In genomic region chr14:23299558-23299957, GRCh38 we compare ENCODE assay signal across 8 cellular contexts. TPM values are rescaled to one million over a fixed set of nuclear protein-coding genes. Genes with fewer than 3 reads are reported as not detected.
DNase-seq lines count a peak whose midpoint lies in the region; ATAC-seq and TF ChIP-seq lines count a peak whose summit lies in the region.

No MANE protein-coding gene starts in this region.

- no peak overlapping the region for H3K4me3 Mint-ChIP-seq in CD14-positive monocyte
- H3K4me3 Mint-ChIP-seq in activated CD8-positive, alpha-beta T cell treated with anti-CD3 and anti-CD28 coated beads for 36 hours = peak overlapping the region; percentile 92
- peak overlapping the region; percentile 67 for H3K4me3 Mint-ChIP-seq in glutamatergic neuron (ENCODE audit: unreplicated experiment)

- H3K36me3 Mint-ChIP-seq in CD14-positive monocyte (peaks cover 22 to 38% of the 10 kb centered on the region in 2 donors), glutamatergic neuron (ENCODE audit: unreplicated experiment) (peaks cover 9% of the 10 kb centered on the region)
- H3K36me3 Mint-ChIP-seq in activated CD8-positive, alpha-beta T cell treated with anti-CD3 and anti-CD28 coated beads for 36 hours (ENCODE audit: low read depth) = peaks cover 39% of the 10 kb centered on the region

- CTCF ChIA-PET in HEK293 (lab: Yijun Ruan, JAX) = interaction anchor here (0.8 to 3.3 kb wide), 4 partner anchors 30 to 178 kb away, joined by 4 to 11 read pairs (median 5); no protein-coding TSS in a partner anchor
- CTCF ChIA-PET in activated CD8-positive, alpha-beta T cell treated with anti-CD3 and anti-CD28 coated beads for 36 hours (lab: Charles Lee) = interaction anchor here (1.8 to 7.1 kb wide), 2 partner anchors 20 to 178 kb away, joined by 8 to 78 read pairs; partner anchors contain the start of gene PABPN1

- POLR2A ChIA-PET in HEK293 (lab: Yijun Ruan, JAX) = no interaction called here
- POLR2A ChIA-PET in activated CD8-positive, alpha-beta T cell treated with anti-CD3 and anti-CD28 coated beads for 36 hours (lab: Charles Lee) = interaction anchor here (4.5 kb wide), 1 partner anchor 10 kb away, joined by 23 read pairs; no protein-coding TSS in a partner anchor

- H3K27ac ChIP-seq in HEK293 (ENCODE audit: extremely low read depth, low read depth, low read length) (no peak overlapping the region), thoracic aorta (peak overlapping the region; percentile 10 to 98)

- H3K4me1 Mint-ChIP-seq in CD14-positive monocyte = peaks cover 37% of the 10 kb centered on the region
- H3K4me1 Mint-ChIP-seq in activated CD8-positive, alpha-beta T cell treated with anti-CD3 and anti-CD28 coated beads for 36 hours (ENCODE audit: low read depth) = peaks cover 28% of the 10 kb centered on the region
- H3K4me1 Mint-ChIP-seq in glutamatergic neuron (ENCODE audit: low read depth, unreplicated experiment) = peaks cover 5% of the 10 kb centered on the region

- peak overlapping the region in 6 of 7 donors; percentile 35 to 99 (median 76) for H3K27ac Mint-ChIP-seq in CD14-positive monocyte
- peak overlapping the region; percentile 55 for H3K27ac Mint-ChIP-seq in activated CD8-positive, alpha-beta T cell treated with anti-CD3 and anti-CD28 coated beads for 36 hours
- no peak overlapping the region for H3K27ac Mint-ChIP-seq in glutamatergic neuron (ENCODE audit: unreplicated experiment)

- no peaks in the 10 kb centered on the region for H3K27me3 ChIP-seq in thoracic aorta (replicated peaks; ENCODE audit: insufficient read depth)

- H3K27me3 Mint-ChIP-seq in CD14-positive monocyte (ENCODE audit: low read depth in 3 of 3) (no peaks in the 10 kb centered on the region), glutamatergic neuron (ENCODE audit: unreplicated experiment) (peaks cover 16% of the 10 kb centered on the region)
- no peaks in the 10 kb centered on the region for H3K27me3 Mint-ChIP-seq in activated CD8-positive, alpha-beta T cell treated with anti-CD3 and anti-CD28 coated beads for 36 hours

- ATAC-seq in activated CD8-positive, alpha-beta T cell treated with anti-CD3 and anti-CD28 coated beads for 36 hours = no peak
- ATAC-seq in thoracic aorta (ENCODE audit: insufficient number of reproducible peaks, low FRiP score, low read depth) (no peak), HG02623 (IDR thresholded peaks at IDR 0.05; ENCODE audit: unreplicated experiment) (no peak), GM18498 (IDR thresholded peaks at IDR 0.05; ENCODE audit: unreplicated experiment) (no peak)

- peak; percentile 24 for TF ChIP-seq CTCF in CD14-positive monocyte (IDR thresholded peaks at IDR 0.05)
- peak; percentile 39; the same call in 1 of the 2 replicates for TF ChIP-seq CTCF in HEK293 (tag by site-specific recombination; IDR thresholded peaks at IDR 0.05)
- TF ChIP-seq CTCF in activated CD8-positive, alpha-beta T cell treated with anti-CD3 and anti-CD28 coated beads for 36 hours (IDR thresholded peaks at IDR 0.05) = peak; percentile 30
- peak; percentile 4 for TF ChIP-seq CTCF in glutamatergic neuron (IDR thresholded peaks at IDR 0.05; ENCODE audit: partially characterized antibody, unreplicated experiment)
- TF ChIP-seq CTCF in thoracic aorta (IDR thresholded peaks at IDR 0.05) = no peak

- peaks cover 7% of the 10 kb centered on the region; the same call in 1 of the 2 replicates for H3K4me1 ChIP-seq in HEK293 (ENCODE audit: control insufficient read depth, insufficient read depth, low read length)
- peaks cover 5 to 34% of the 10 kb centered on the region in 2 donors for H3K4me1 ChIP-seq in thoracic aorta (ENCODE audit: control insufficient read depth in 1 of 2, low read depth in 2 of 2)

- peaks cover 4 to 24% of the 10 kb centered on the region in 2 experiments for H3K36me3 ChIP-seq in HEK293 (ENCODE audit: control insufficient read depth in 2 of 2, insufficient read depth in 1 of 2, low read length in 2 of 2)
- no peaks in the 10 kb centered on the region for H3K36me3 ChIP-seq in thoracic aorta

- no peak overlapping the region for H3K4me3 ChIP-seq in HEK293 (ENCODE audit: low read depth, low read length)
- H3K4me3 ChIP-seq in thoracic aorta = no peak overlapping the region

- DNase-seq in CD14-positive monocyte (ENCODE audit: low spot score) = no peak
- no peak for DNase-seq in activated CD8-positive, alpha-beta T cell treated with anti-CD3 and anti-CD28 coated beads for 36 hours
- no peak for DNase-seq in glutamatergic neuron
- no peak for DNase-seq in thoracic aorta (ENCODE audit: low spot score)
- DNase-seq in posterior vena cava (ENCODE audit: low spot score) = no peak

- H3K9me3 Mint-ChIP-seq in CD14-positive monocyte (peaks cover 0 to 2% (median 0%) of the 10 kb centered on the region in 7 donors), glutamatergic neuron (ENCODE audit: unreplicated experiment) (peaks cover 19% of the 10 kb centered on the region)
- H3K9me3 Mint-ChIP-seq in activated CD8-positive, alpha-beta T cell treated with anti-CD3 and anti-CD28 coated beads for 36 hours = no peaks in the 10 kb centered on the region

- no peaks in the 10 kb centered on the region for H3K9me3 ChIP-seq in HEK293 (ENCODE audit: control insufficient read depth, insufficient read depth, low read depth, low read length)
- H3K9me3 ChIP-seq in thoracic aorta = no peaks in the 10 kb centered on the region

- intact Hi-C loops in CD14-positive monocyte (cut with micrococcal nuclease) = no loop called here
- intact Hi-C loops in activated CD8-positive, alpha-beta T cell treated with anti-CD3 and anti-CD28 coated beads for 36 hours (cut with micrococcal nuclease) = loop anchor here (5.0 kb wide), 1 partner anchor 177 kb away; no protein-coding TSS in a partner anchor
- intact Hi-C loops in posterior vena cava (cut with DNase I) = no loop called here

TF ChIP-seq in HEK293, 187 proteins besides CTCF, POLR2A, EP300 and RAD21 (continues in another document):
- TF ChIP-seq ZNF324 (tag by site-specific recombination; IDR thresholded peaks at IDR 0.05) (no peak), ZNF530 (tag by site-specific recombination; IDR thresholded peaks at IDR 0.05; ENCODE audit: low read depth) (no peak), ZBTB11 (tag by site-specific recombination; conservative IDR thresholded peaks at IDR 0.05; ENCODE audit: low read depth) (no peak), ZNF37A (tag by site-specific recombination; IDR thresholded peaks at IDR 0.05) (no peak), ZNF169 (tag by site-specific recombination; IDR thresholded peaks at IDR 0.05) (no peak), ZNF654 (tag by site-specific recombination; IDR thresholded peaks at IDR 0.05; ENCODE audit: low read depth) (peak; percentile 20; the same call in 1 of the 2 replicates)

RNA-seq across cellular contexts. Expression of gene PPP1R3E, which starts 3.1 kb away (rescaled TPM):
- under 1 TPM; 0.81 to 0.88 TPM for polyA plus RNA-seq in CD14-positive monocyte
- total RNA-seq in activated CD8-positive, alpha-beta T cell treated with anti-CD3 and anti-CD28 coated beads for 36 hours = 10 to 100 TPM; 43.9 to 47.9 TPM
- total RNA-seq in glutamatergic neuron (ENCODE audit: unreplicated experiment) (10.8 TPM), thoracic aorta (1 to 10 TPM; 8.7 TPM), posterior vena cava (1 to 10 TPM; 8.5 to 9.1 TPM)

RNA-seq across cellular contexts. Expression of gene BCL2L2, which starts 7.1 kb away (rescaled TPM):
- polyA plus RNA-seq in CD14-positive monocyte = 1 to 10 TPM in 1 of 2 donors, under 1 TPM in 1; 0.90 to 1.4 TPM
- total RNA-seq in activated CD8-positive, alpha-beta T cell treated with anti-CD3 and anti-CD28 coated beads for 36 hours = 1 to 10 TPM; 1.1 to 1.3 TPM
- total RNA-seq in glutamatergic neuron (ENCODE audit: unreplicated experiment) = 32.6 TPM
- 10 to 100 TPM; 50.6 to 74.4 TPM for total RNA-seq in thoracic aorta
- total RNA-seq in posterior vena cava = 10 to 100 TPM; 65.6 to 81.7 TPM

RNA-seq across cellular contexts. Expression of gene HOMEZ, which starts 13.6 kb away (rescaled TPM):
- 1 to 10 TPM; 4.1 to 5.4 TPM for polyA plus RNA-seq in CD14-positive monocyte
- 10 to 100 TPM; 10.9 to 11.8 TPM for total RNA-seq in activated CD8-positive, alpha-beta T cell treated with anti-CD3 and anti-CD28 coated beads for 36 hours
- total RNA-seq in glutamatergic neuron (ENCODE audit: unreplicated experiment) (12.2 TPM), thoracic aorta (1 to 10 TPM; 4.6 to 6.2 TPM), posterior vena cava (1 to 10 TPM; 4.9 to 5.2 TPM)

RNA-seq across cellular contexts. Expression of gene PABPN1, which starts 21.7 kb away (rescaled TPM):
- polyA plus RNA-seq in CD14-positive monocyte = 10 to 100 TPM; 54.4 to 64.6 TPM
- 100 to 1,000 TPM; 258 to 260 TPM for total RNA-seq in activated CD8-positive, alpha-beta T cell treated with anti-CD3 and anti-CD28 coated beads for 36 hours
- total RNA-seq in glutamatergic neuron (ENCODE audit: unreplicated experiment) = 355 TPM
- 10 to 100 TPM; 44.8 to 54.9 TPM for total RNA-seq in thoracic aorta
- total RNA-seq in posterior vena cava = 10 to 100 TPM; 67.9 to 79.0 TPM

RNA-seq across cellular contexts. Expression of gene SLC22A17, which starts 53.1 kb away (rescaled TPM):
- not detected for polyA plus RNA-seq in CD14-positive monocyte
- total RNA-seq in activated CD8-positive, alpha-beta T cell treated with anti-CD3 and anti-CD28 coated beads for 36 hours = 1 to 10 TPM; 2.3 TPM
- total RNA-seq in glutamatergic neuron (ENCODE audit: unreplicated experiment) (70.6 TPM), thoracic aorta (10 to 100 TPM; 55.1 to 72.3 TPM), posterior vena cava (10 to 100 TPM; 17.7 to 30.6 TPM)

Comparison
In these comparisons a context has a peak if more than half of its experiments do, and no peak if none do; other contexts are left out.
1. H3K4me3 Mint-ChIP-seq: peak in activated CD8-positive, alpha-beta T cell treated with anti-CD3 and anti-CD28 coated beads for 36 hours (single experiment) and glutamatergic neuron (single experiment); none in CD14-positive monocyte (0 of 2).
2. RNA of gene BCL2L2, which starts 7.1 kb away (total RNA-seq): 65.6 to 81.7 TPM in posterior vena cava, 50.6 to 74.4 TPM in thoracic aorta and 32.6 TPM in glutamatergic neuron (single experiment); 1.1 to 1.3 TPM in activated CD8-positive, alpha-beta T cell treated with anti-CD3 and anti-CD28 coated beads for 36 hours; every median in the first group is over 10 times any median in the second.